ENCODE assay signal across 22 cellular contexts in the genomic region with DNA sequence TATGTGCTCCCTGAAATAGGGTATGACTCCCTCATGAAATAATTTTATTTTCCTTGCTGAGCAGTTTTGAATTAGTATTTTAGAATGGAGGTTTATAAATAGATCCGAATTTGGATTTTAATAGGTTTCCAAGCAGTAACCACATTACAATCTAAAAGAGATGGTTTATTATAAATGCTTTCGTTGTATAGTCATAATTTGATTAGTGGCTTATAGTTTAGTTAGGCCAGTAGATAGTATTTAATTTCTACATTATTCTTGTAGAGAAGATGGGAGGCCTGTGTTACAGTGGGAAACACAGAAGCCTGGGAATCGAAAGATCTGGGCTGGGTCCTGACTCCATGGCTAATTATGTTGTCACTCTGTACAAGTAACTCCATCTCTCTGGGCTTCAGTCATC. TPM values are rescaled to one million over a fixed set of nuclear protein-coding genes. Genes with fewer than 3 reads are reported as not detected.
A peak's percentile ranks its signal among the peaks of the same experiment; 100 is the strongest.
DNase-seq lines count a peak whose midpoint lies in the region; ATAC-seq and TF ChIP-seq lines count a peak whose summit lies in the region.
"Had no signal": no experiment of that assay in that cellular context is flagged by ENCODE, and none has a peak within 500 bp of the region (broad histone marks: within the 10 kb centered on the region; RNA-seq: fewer than 3 reads in every experiment).

No MANE protein-coding gene starts in this region.

- H3K36me3 Mint-ChIP-seq in T-helper 1 cell treated with Interleukin-12 subunit alpha and Interleukin-12 subunit beta and Interleukin-4 antibody, amounts not matched to agents 30 μg/mL and 1 μg/mL, for 36 hours (ENCODE audit: low read depth) = peaks cover 47% of the 10 kb centered on the region
- H3K36me3 Mint-ChIP-seq in CD4-positive, CD25-positive, alpha-beta regulatory T cell = peaks cover 17% of the 10 kb centered on the region
- peaks cover 68% of the 10 kb centered on the region for H3K36me3 Mint-ChIP-seq in activated CD8-positive, alpha-beta T cell treated with anti-CD3 and anti-CD28 coated beads for 36 hours (ENCODE audit: low read depth)
- peaks cover 19% of the 10 kb centered on the region for H3K36me3 Mint-ChIP-seq in nephron (ENCODE audit: low read depth)

- peak overlapping the region; percentile 63 for H3K4me3 ChIP-seq in CD4-positive, CD25-positive, alpha-beta regulatory T cell (ENCODE audit: low read depth, low read length)
- H3K4me3 ChIP-seq: lower lobe of right lung, SJCRH30, tibial nerve had no signal

- intact Hi-C loops in activated CD8-positive, alpha-beta T cell treated with anti-CD3 and anti-CD28 coated beads for 36 hours (cut with micrococcal nuclease) = no loop called here

- no peaks in the 10 kb centered on the region for H3K9me3 ChIP-seq in CD4-positive, CD25-positive, alpha-beta regulatory T cell (ENCODE audit: control insufficient read depth in 2 of 2, low read length in 2 of 2)
- H3K9me3 ChIP-seq: lower lobe of right lung, SJCRH30, tibial nerve had no signal

- H3K4me1 Mint-ChIP-seq in T-helper 1 cell treated with Interleukin-12 subunit alpha and Interleukin-12 subunit beta and Interleukin-4 antibody, amounts not matched to agents 30 μg/mL and 1 μg/mL, for 36 hours (ENCODE audit: low read depth) = peaks cover 65% of the 10 kb centered on the region
- peaks cover 58 to 92% (median 76%) of the 10 kb centered on the region in 4 donors for H3K4me1 Mint-ChIP-seq in CD4-positive, CD25-positive, alpha-beta regulatory T cell
- H3K4me1 Mint-ChIP-seq in activated CD8-positive, alpha-beta T cell treated with anti-CD3 and anti-CD28 coated beads for 36 hours (ENCODE audit: low read depth) = peaks cover 82% of the 10 kb centered on the region
- H3K4me1 Mint-ChIP-seq in nephron = peaks cover 53% of the 10 kb centered on the region

- DNase-seq in T-helper 1 cell (no peak), nucleus accumbens (lab: John Stamatoyannopoulos, UW) (no peak)
- DNase-seq in CD4-positive, CD25-positive, alpha-beta regulatory T cell = no peak
- no peak for DNase-seq in activated CD8-positive, alpha-beta T cell treated with anti-CD3 and anti-CD28 coated beads for 36 hours
- no peak for DNase-seq in stimulated activated naive CD4-positive, alpha-beta T cell (lab: John Stamatoyannopoulos, UW)
- DNase-seq: 8988T; activated gamma-delta T cell; central memory CD4-positive, alpha-beta T cell; HCEC 1CT; hypothalamus; lower lobe of right lung; NCI-H1930; SJCRH30; stimulated activated CD4-positive, alpha-beta T cell treated with anti-CD3 and anti-CD28 coated beads, Interleukin-1b, Interleukin-23, amount 100 ng/mL, for 48 hours; stimulated activated naive CD4-positive, alpha-beta T cell treated with Interleukin-2 at 50 U/mL for 16 hours; WERI-Rb-1 had no signal

- peak overlapping the region; percentile 2 for H3K4me3 Mint-ChIP-seq in T-helper 1 cell treated with Interleukin-12 subunit alpha and Interleukin-12 subunit beta and Interleukin-4 antibody, amounts not matched to agents 30 μg/mL and 1 μg/mL, for 36 hours
- peak overlapping the region; percentile 50 to 88 (median 66) for H3K4me3 Mint-ChIP-seq in CD4-positive, CD25-positive, alpha-beta regulatory T cell
- H3K4me3 Mint-ChIP-seq in activated CD8-positive, alpha-beta T cell treated with anti-CD3 and anti-CD28 coated beads for 36 hours = no peak overlapping the region
- H3K4me3 Mint-ChIP-seq in nephron = no peak overlapping the region
- H3K4me3 Mint-ChIP-seq: B cell; T-helper 2 cell treated with Interferon-gamma antibody and Interleukin-4, amounts not matched to agents 5 μg/mL and 100 μg/mL, for 36 hours had no signal

- no peaks in the 10 kb centered on the region for H3K36me3 ChIP-seq in CD4-positive, CD25-positive, alpha-beta regulatory T cell (ENCODE audit: control insufficient read depth, insufficient read depth, low read length)

- H3K9me3 Mint-ChIP-seq in T-helper 1 cell treated with Interleukin-12 subunit alpha and Interleukin-12 subunit beta and Interleukin-4 antibody, amounts not matched to agents 30 μg/mL and 1 μg/mL, for 36 hours = no peaks in the 10 kb centered on the region
- no peaks in the 10 kb centered on the region for H3K9me3 Mint-ChIP-seq in CD4-positive, CD25-positive, alpha-beta regulatory T cell
- no peaks in the 10 kb centered on the region for H3K9me3 Mint-ChIP-seq in activated CD8-positive, alpha-beta T cell treated with anti-CD3 and anti-CD28 coated beads for 36 hours
- no peaks in the 10 kb centered on the region for H3K9me3 Mint-ChIP-seq in nephron
- H3K9me3 Mint-ChIP-seq: T-helper 2 cell treated with Interferon-gamma antibody and Interleukin-4, amounts not matched to agents 5 μg/mL and 100 μg/mL, for 36 hours had no signal

- H3K27me3 Mint-ChIP-seq in T-helper 1 cell treated with Interleukin-12 subunit alpha and Interleukin-12 subunit beta and Interleukin-4 antibody, amounts not matched to agents 30 μg/mL and 1 μg/mL, for 36 hours (ENCODE audit: low read depth) = no peaks in the 10 kb centered on the region
- H3K27me3 Mint-ChIP-seq in CD4-positive, CD25-positive, alpha-beta regulatory T cell = no peaks in the 10 kb centered on the region
- no peaks in the 10 kb centered on the region for H3K27me3 Mint-ChIP-seq in activated CD8-positive, alpha-beta T cell treated with anti-CD3 and anti-CD28 coated beads for 36 hours
- no peaks in the 10 kb centered on the region for H3K27me3 Mint-ChIP-seq in nephron (ENCODE audit: low read depth)
- H3K27me3 Mint-ChIP-seq: B cell had no signal

- POLR2A ChIA-PET in activated CD8-positive, alpha-beta T cell treated with anti-CD3 and anti-CD28 coated beads for 36 hours (lab: Charles Lee) = no interaction called here

- peak overlapping the region; percentile 87 for H3K27ac ChIP-seq in CD4-positive, CD25-positive, alpha-beta regulatory T cell (ENCODE audit: insufficient read depth, low read length, poor library complexity, severe bottlenecking)
- H3K27ac ChIP-seq: lower lobe of right lung, SJCRH30, tibial nerve, WERI-Rb-1 had no signal

- H3K27ac Mint-ChIP-seq in T-helper 1 cell treated with Interleukin-12 subunit alpha and Interleukin-12 subunit beta and Interleukin-4 antibody, amounts not matched to agents 30 μg/mL and 1 μg/mL, for 36 hours = peak overlapping the region; percentile 77
- H3K27ac Mint-ChIP-seq in CD4-positive, CD25-positive, alpha-beta regulatory T cell = peak overlapping the region; percentile 27 to 79 (median 63)
- peak overlapping the region; percentile 55 for H3K27ac Mint-ChIP-seq in activated CD8-positive, alpha-beta T cell treated with anti-CD3 and anti-CD28 coated beads for 36 hours
- H3K27ac Mint-ChIP-seq in nephron = peak overlapping the region in 2 of 3 experiments; percentile 17 to 18
- H3K27ac Mint-ChIP-seq: B cell had no signal

- ATAC-seq in CD4-positive, CD25-positive, alpha-beta regulatory T cell (ENCODE audit: low read depth in 2 of 2) = no peak
- ATAC-seq in activated CD8-positive, alpha-beta T cell treated with anti-CD3 and anti-CD28 coated beads for 36 hours = no peak
- ATAC-seq in esophagus mucosa = no peak
- ATAC-seq: lower lobe of right lung had no signal

- H3K27me3 ChIP-seq in CD4-positive, CD25-positive, alpha-beta regulatory T cell (ENCODE audit: control insufficient read depth, insufficient read depth, low read length) = no peaks in the 10 kb centered on the region
- H3K27me3 ChIP-seq: SJCRH30, tibial nerve had no signal

- no peak for TF ChIP-seq CTCF in activated CD8-positive, alpha-beta T cell treated with anti-CD3 and anti-CD28 coated beads for 36 hours (IDR thresholded peaks at IDR 0.05)
- TF ChIP-seq CTCF in nephron (IDR thresholded peaks at IDR 0.05; ENCODE audit: unreplicated experiment in 3 of 3) = no peak

- H3K4me1 ChIP-seq in CD4-positive, CD25-positive, alpha-beta regulatory T cell (ENCODE audit: control insufficient read depth, insufficient read depth, low read length, poor library complexity, severe bottlenecking) = peaks cover 98% of the 10 kb centered on the region

- CTCF ChIA-PET in activated CD8-positive, alpha-beta T cell treated with anti-CD3 and anti-CD28 coated beads for 36 hours (lab: Charles Lee) = no interaction called here

RNA-seq across cellular contexts. Expression of a gene that starts 6.7 kb away (rescaled TPM):
- 114 TPM for total RNA-seq in CD4-positive, CD25-positive, alpha-beta regulatory T cell
- polyA plus RNA-seq in CD4-positive, CD25-positive, alpha-beta regulatory T cell = 10 to 100 TPM; 64.3 to 88.4 (median 78.3) TPM
- total RNA-seq in activated CD8-positive, alpha-beta T cell treated with anti-CD3 and anti-CD28 coated beads for 36 hours = 100 to 1,000 TPM; 119 to 120 TPM
- 50.8 TPM for total RNA-seq in esophagus mucosa

Comparison
In these comparisons a context has a peak if more than half of its experiments do, and no peak if none do; other contexts are left out.
1. H3K27ac Mint-ChIP-seq: peak in every context shown above with its lines; median percentile 77 in T-helper 1 cell treated with Interleukin-12 subunit alpha and Interleukin-12 subunit beta and Interleukin-4 antibody, amounts not matched to agents 30 μg/mL and 1 μg/mL, for 36 hours; 63 in CD4-positive, CD25-positive, alpha-beta regulatory T cell; 55 in activated CD8-positive, alpha-beta T cell treated with anti-CD3 and anti-CD28 coated beads for 36 hours; 18 in nephron.
2. H3K4me3 Mint-ChIP-seq: peak in T-helper 1 cell treated with Interleukin-12 subunit alpha and Interleukin-12 subunit beta and Interleukin-4 antibody, amounts not matched to agents 30 μg/mL and 1 μg/mL, for 36 hours (single experiment) and CD4-positive, CD25-positive, alpha-beta regulatory T cell (4 of 4); none in activated CD8-positive, alpha-beta T cell treated with anti-CD3 and anti-CD28 coated beads for 36 hours (single experiment) and nephron (0 of 3).